In genomic region chr4:76781698-76782595, GRCh38 we compare ENCODE assay signal across 8 cellular contexts.
DNase-seq lines count a peak whose midpoint lies in the region; ATAC-seq, FAIRE-seq and TF ChIP-seq lines count a peak whose summit lies in the region.

No MANE protein-coding gene starts in this region.

- no peaks in the 10 kb centered on the region for H3K9me3 ChIP-seq in astrocyte (ENCODE audit: insufficient read depth, low read depth, low read length)
- H3K9me3 ChIP-seq in left ventricle myocardium inferior (replicated peaks) = peaks cover 2% of the 10 kb centered on the region

- H3K4me1 ChIP-seq in astrocyte (ENCODE audit: insufficient read depth, low read length) = peaks cover 28% of the 10 kb centered on the region
- no peaks in the 10 kb centered on the region for H3K4me1 ChIP-seq in left ventricle myocardium inferior

- peaks cover 12% of the 10 kb centered on the region for H3K79me2 ChIP-seq in astrocyte (ENCODE audit: insufficient read depth, low read length)

- peak overlapping the region; percentile 71 for H3K4me2 ChIP-seq in astrocyte (ENCODE audit: low read length)

- ATAC-seq in HG03378 (IDR thresholded peaks at IDR 0.05; ENCODE audit: unreplicated experiment) = peak; percentile 65
- no peak for ATAC-seq in GM21825 (IDR thresholded peaks at IDR 0.05; ENCODE audit: unreplicated experiment)
- no peak for ATAC-seq in GM21529 (IDR thresholded peaks at IDR 0.05; ENCODE audit: unreplicated experiment)
- no peak for ATAC-seq in effector memory CD8-positive, alpha-beta T cell (replicated peaks)

- H3K27ac Mint-ChIP-seq in astrocyte (ENCODE audit: unreplicated experiment) = peak overlapping the region; percentile 100
- peak overlapping the region; percentile 12 for H3K27ac Mint-ChIP-seq in neural crest cell (ENCODE audit: unreplicated experiment)
- H3K27ac Mint-ChIP-seq in effector memory CD8-positive, alpha-beta T cell = no peak overlapping the region

- peak overlapping the region; percentile 80 for H3K9ac ChIP-seq in astrocyte (ENCODE audit: low read length)

- H3K27ac ChIP-seq in astrocyte (ENCODE audit: low read depth, low read length) = peak overlapping the region; percentile 95
- no peak overlapping the region for H3K27ac ChIP-seq in left ventricle myocardium inferior (replicated peaks)

- H3K36me3 Mint-ChIP-seq in astrocyte (ENCODE audit: low read depth, unreplicated experiment) = peaks cover 29% of the 10 kb centered on the region
- peaks cover 39% of the 10 kb centered on the region for H3K36me3 Mint-ChIP-seq in neural crest cell (ENCODE audit: low read depth)
- H3K36me3 Mint-ChIP-seq in effector memory CD8-positive, alpha-beta T cell (ENCODE audit: insufficient read depth) = no peaks in the 10 kb centered on the region

- DNase-seq in GM12891 (ENCODE audit: insufficient read length, low spot score) = no peak
- DNase-seq in astrocyte (ENCODE audit: low read depth) = peak; percentile 99
- no peak for DNase-seq in neural crest cell (ENCODE audit: low read depth, low spot score)
- no peak for DNase-seq in left ventricle myocardium inferior
- no peak for DNase-seq in effector memory CD8-positive, alpha-beta T cell

- FAIRE-seq in GM12891 (lab: Jason Lieb, UNC) (no peak), astrocyte (lab: Jason Lieb, UNC) (peak; percentile 89)

- no peaks in the 10 kb centered on the region for H4K20me1 ChIP-seq in astrocyte (ENCODE audit: insufficient read depth, low read length)

- H3K4me1 Mint-ChIP-seq in astrocyte (ENCODE audit: low read depth, unreplicated experiment) = peaks cover 32% of the 10 kb centered on the region
- H3K4me1 Mint-ChIP-seq in neural crest cell = peaks cover 3% of the 10 kb centered on the region
- H3K4me1 Mint-ChIP-seq in effector memory CD8-positive, alpha-beta T cell (ENCODE audit: low read depth in 2 of 2) = no peaks in the 10 kb centered on the region

- H3K4me3 Mint-ChIP-seq in astrocyte (ENCODE audit: unreplicated experiment) = peak overlapping the region; percentile 78
- no peak overlapping the region for H3K4me3 Mint-ChIP-seq in neural crest cell
- no peak overlapping the region for H3K4me3 Mint-ChIP-seq in effector memory CD8-positive, alpha-beta T cell

- intact Hi-C loops in left ventricle myocardium inferior (cut with micrococcal nuclease) = no loop called here

- H2AFZ ChIP-seq in astrocyte (ENCODE audit: low read depth, low read length) = no peak overlapping the region

- peak overlapping the region; percentile 31 for H3K4me3 ChIP-seq in astrocyte (ENCODE audit: insufficient read depth, low read depth, low read length)
- no peak overlapping the region for H3K4me3 ChIP-seq in left ventricle myocardium inferior

- H3K27me3 ChIP-seq in astrocyte (ENCODE audit: insufficient read depth, low read length) (no peaks in the 10 kb centered on the region), left ventricle myocardium inferior (ENCODE audit: low read depth) (no peaks in the 10 kb centered on the region)

- TF ChIP-seq POLR2A in GM12891 (IDR thresholded peaks at IDR 0.05; ENCODE audit: low read depth, low read length) = no peak

- TF ChIP-seq CTCF in astrocyte (IDR thresholded peaks at IDR 0.05; ENCODE audit: insufficient read depth, low read depth, low read length) (no peak), neural crest cell (conservative IDR thresholded peaks at IDR 0.05) (no peak), left ventricle myocardium inferior (IDR thresholded peaks at IDR 0.05; ENCODE audit: borderline replicate concordance) (no peak)

- H3K9me3 Mint-ChIP-seq in astrocyte (ENCODE audit: unreplicated experiment) = no peaks in the 10 kb centered on the region
- peaks cover 1% of the 10 kb centered on the region for H3K9me3 Mint-ChIP-seq in neural crest cell
- no peaks in the 10 kb centered on the region for H3K9me3 Mint-ChIP-seq in effector memory CD8-positive, alpha-beta T cell

- no peaks in the 10 kb centered on the region for H3K27me3 Mint-ChIP-seq in astrocyte (ENCODE audit: low read depth, unreplicated experiment)
- H3K27me3 Mint-ChIP-seq in neural crest cell (ENCODE audit: low read depth) = no peaks in the 10 kb centered on the region
- peaks cover 32 to 53% of the 10 kb centered on the region in 2 donors for H3K27me3 Mint-ChIP-seq in effector memory CD8-positive, alpha-beta T cell

- H3K36me3 ChIP-seq in astrocyte (ENCODE audit: insufficient read depth, low read length) (no peaks in the 10 kb centered on the region), left ventricle myocardium inferior (peaks cover 9% of the 10 kb centered on the region)

TF ChIP-seq in GM12891, 5 proteins besides CTCF, POLR2A, EP300 and RAD21:
- 0 out of 2 replicates have a peak, but pooled peaks have one; percentile 24 for TF ChIP-seq POU2F2 (IDR thresholded peaks at IDR 0.05; ENCODE audit: low read depth, low read length)
- TF ChIP-seq POLR2AphosphoS5 (IDR thresholded peaks at IDR 0.05; ENCODE audit: low read depth, low read length) = no peak
- TF ChIP-seq TAF1 (IDR thresholded peaks at IDR 0.05; ENCODE audit: low read depth, low read length) = no peak
- TF ChIP-seq PAX5 (IDR thresholded peaks at IDR 0.05; ENCODE audit: insufficient read depth, low read length, severe bottlenecking) = no peak
- no peak for TF ChIP-seq SPI1 (IDR thresholded peaks at IDR 0.05; ENCODE audit: low read depth, low read length)

Comparison
In these comparisons a context has a peak if more than half of its experiments do, and no peak if none do; other contexts are left out.
1. H3K27ac Mint-ChIP-seq: peak in astrocyte (single experiment) and neural crest cell (single experiment); none in effector memory CD8-positive, alpha-beta T cell (0 of 2).